ENCODE assay signal across 10 cellular contexts in the genomic region with DNA sequence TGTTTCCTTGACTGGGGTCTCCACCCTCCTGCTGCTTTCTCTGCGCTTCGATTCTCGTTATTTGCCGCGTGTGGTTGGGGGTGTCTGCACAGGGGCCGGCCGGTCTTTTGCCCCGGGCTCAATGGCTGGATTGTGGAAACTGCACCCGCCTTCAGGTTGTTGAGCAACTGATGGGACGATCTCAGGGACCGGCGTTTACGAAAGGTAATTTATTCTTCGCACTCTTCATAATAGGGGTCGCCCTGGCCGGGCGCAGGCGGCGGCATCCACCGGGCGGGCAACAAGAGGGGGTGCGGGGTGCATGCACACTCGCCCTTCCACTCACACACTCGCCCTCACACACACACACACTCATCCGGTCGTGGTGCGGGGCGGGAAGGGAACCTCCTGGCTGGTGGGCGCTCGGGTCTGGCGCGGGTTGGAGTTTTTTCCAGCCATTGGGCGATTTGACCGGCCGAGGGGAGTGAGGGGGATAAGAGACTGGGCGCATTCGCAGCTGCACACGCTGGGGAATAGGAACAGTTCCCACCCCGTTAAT. TPM values are rescaled to one million over a fixed set of nuclear protein-coding genes. Genes with fewer than 3 reads are reported as not detected.
DNase-seq lines count a peak whose midpoint lies in the region; ATAC-seq and TF ChIP-seq lines count a peak whose summit lies in the region.
"Had no signal": no experiment of that assay in that cellular context is flagged by ENCODE, and none has a peak within 500 bp of the region (broad histone marks: within the 10 kb centered on the region; RNA-seq: fewer than 3 reads in every experiment).

No MANE protein-coding gene starts in this region.

- peaks cover 2% of the 10 kb centered on the region for H3K9me3 Mint-ChIP-seq in HFFc6

- peaks cover 22% of the 10 kb centered on the region for H3K27me3 Mint-ChIP-seq in HFFc6 (ENCODE audit: insufficient read depth)

- DNase-seq in D341Med (ENCODE audit: low spot score): peak; percentile 55
- no peak for DNase-seq in Panc1 (ENCODE audit: low read depth, low spot score)
- DNase-seq in fibroblast of villous mesenchyme (ENCODE audit: low read depth): no peak
- no peak for DNase-seq in stimulated activated CD4-positive, alpha-beta T cell treated with anti-CD3 and anti-CD28 coated beads, Interleukin-12 subunit alpha, Interleukin-12 subunit beta, amount 100 ng/mL, for 4 hours
- no peak for DNase-seq in GOT3 (lab: John Stamatoyannopoulos, UW)
- DNase-seq in HFFc6: no peak
- DNase-seq in CD1c-positive myeloid dendritic cell (ENCODE audit: extremely low spot score): no peak
- DNase-seq: activated CD8-positive, alpha-beta memory T cell treated with anti-CD3 and anti-CD28 coated beads, Interleukin-2, amount 50 U/mL, for 48 hours had no signal

- H3K9me3 ChIP-seq in Panc1 (ENCODE audit: control insufficient read depth, insufficient read depth, low read depth, low read length) (no peaks in the 10 kb centered on the region), neutrophil (no peaks in the 10 kb centered on the region)

- in situ Hi-C loops in Panc1 (cut with HindIII; ENCODE audit: low pct_unique_long_range_greater_than_20kb, low sequenced_read_pairs): no loop called here

- no peak overlapping the region for H3K4me3 Mint-ChIP-seq in HFFc6
- H3K4me3 Mint-ChIP-seq: IgD-negative memory B cell had no signal

- BruUV-seq in Panc1 (replicated peaks; lab: Mats Ljungman, UMichigan): no TSS peak

- TF ChIP-seq CTCF in Panc1 (IDR thresholded peaks at IDR 0.05): no peak
- TF ChIP-seq CTCF in fibroblast of villous mesenchyme (IDR thresholded peaks at IDR 0.05; ENCODE audit: insufficient read depth, low read depth, low read length): no peak
- TF ChIP-seq CTCF in neutrophil (IDR thresholded peaks at IDR 0.05): no peak
- no peak for TF ChIP-seq CTCF in HFFc6 (IDR thresholded peaks at IDR 0.05)

- no peaks in the 10 kb centered on the region for H3K4me1 ChIP-seq in Panc1 (ENCODE audit: control insufficient read depth, insufficient read depth, low read length)
- peaks cover 6 to 7% of the 10 kb centered on the region in 2 experiments for H3K4me1 ChIP-seq in neutrophil (ENCODE audit: control insufficient read depth in 1 of 2, insufficient read depth in 1 of 2, low read depth in 1 of 2, low read length in 1 of 2)

- peak overlapping the region; percentile 34 to 46 for H3K4me3 ChIP-seq in Panc1 (ENCODE audit: low read depth in 2 of 2, low read length in 2 of 2)
- peak overlapping the region; percentile 30 for H3K4me3 ChIP-seq in fibroblast of villous mesenchyme (ENCODE audit: low read depth, low read length)
- peak overlapping the region; percentile 37 to 40 for H3K4me3 ChIP-seq in neutrophil (ENCODE audit: low read depth in 1 of 2, low read length in 1 of 2)

- H3K27ac ChIP-seq in Panc1 (ENCODE audit: low read length) (no peak overlapping the region), neutrophil (no peak overlapping the region)

- peaks cover 10% of the 10 kb centered on the region for H3K27me3 ChIP-seq in Panc1 (ENCODE audit: control insufficient read depth, insufficient read depth, low read length)
- peaks cover 100% of the 10 kb centered on the region for H3K27me3 ChIP-seq in neutrophil

- POLR2A ChIA-PET in Panc1 (lab: Charles Lee): no interaction called here

- intact Hi-C loops in Panc1 (cut with micrococcal nuclease; ENCODE audit: unreplicated experiment): no loop called here

- no peaks in the 10 kb centered on the region for H3K4me1 Mint-ChIP-seq in HFFc6 (ENCODE audit: low read depth)
- H3K4me1 Mint-ChIP-seq: IgD-negative memory B cell had no signal

- H3K36me3 ChIP-seq in Panc1 (ENCODE audit: control insufficient read depth, insufficient read depth, low read length): no peaks in the 10 kb centered on the region
- no peaks in the 10 kb centered on the region for H3K36me3 ChIP-seq in neutrophil

- 0 out of 2 replicates have a peak, but pooled peaks have one; percentile 38 for ATAC-seq in Panc1

- no peaks in the 10 kb centered on the region for H3K36me3 Mint-ChIP-seq in HFFc6 (ENCODE audit: low read depth)
- H3K36me3 Mint-ChIP-seq: IgD-negative memory B cell had no signal

- no peak overlapping the region for H3K27ac Mint-ChIP-seq in HFFc6
- H3K27ac Mint-ChIP-seq: IgD-negative memory B cell had no signal

- CTCF ChIA-PET in Panc1 (lab: Charles Lee): no interaction called here

RNA-seq across cellular contexts. Expression of gene ADGRL3, which starts 1.5 kb away (rescaled TPM):
- total RNA-seq in Panc1 (2021; ENCODE audit: unreplicated experiment) (0.23 TPM), fibroblast of villous mesenchyme (1.3 and 2.2 TPM in 2 replicates)
- polyA plus RNA-seq in Panc1 (2012; ENCODE audit: insufficient read length): 0.08 TPM
- not detected for total RNA-seq in HFFc6 (2021; fragmentation: NEBNext Ultra II Directional; extraction: Animal tissue kit (Norgen Biotek cat#: 25700))
- polyA plus RNA-seq: IgD-negative memory B cell had no signal
